ENCODE assay signal across 20 cellular contexts in genomic region chr16:54426550-54426843, GRCh38.
DNase-seq lines count a peak whose midpoint lies in the region; ATAC-seq, FAIRE-seq and TF ChIP-seq lines count a peak whose summit lies in the region.
"Had no signal": no experiment of that assay in that cellular context is flagged by ENCODE, and none has a peak within 500 bp of the region (broad histone marks: within the 10 kb centered on the region; RNA-seq: fewer than 3 reads in every experiment).

No MANE protein-coding gene starts in this region.

- no peak overlapping the region for H3K27ac Mint-ChIP-seq in stimulated activated naive B cell treated with anti-CD40 and anti-IgM and Interleukin-4, amounts not matched to agents 10 μg/mL and 1 μg/mL and 100 μg/mL, for 72 hours
- H3K27ac Mint-ChIP-seq in CD14-positive monocyte: no peak overlapping the region
- H3K27ac Mint-ChIP-seq: CD8-positive, alpha-beta T cell; GM23338 had no signal

- peak overlapping the region; percentile 63 for H3K4me2 ChIP-seq in Loucy (ENCODE audit: low read depth, low read length, poor library complexity, severe bottlenecking)
- no peak overlapping the region for H3K4me2 ChIP-seq in K562 (ENCODE audit: insufficient read depth, low read length)
- H3K4me2 ChIP-seq: BLaER1 treated with 17β-estradiol and CSF1 and Interleukin-3, amounts not matched to agents 10 nM and 100 nM; GM23338 had no signal

- POLR2A ChIA-PET in K562 (lab: Yijun Ruan, JAX): no interaction called here

- peak in 1 of 4 experiments; percentile 5 for DNase-seq in K562 (ENCODE audit: extremely low read depth in 1 of 4, low spot score in 3 of 4)
- no peak for DNase-seq in suprapubic skin (ENCODE audit: low spot score in 2 of 2)
- no peak for DNase-seq in stimulated activated naive B cell treated with anti-CD40 and anti-IgM and Interleukin-4, amounts not matched to agents 10 μg/mL and 1 μg/mL and 100 μg/mL, for 72 hours
- no peak for DNase-seq in CD14-positive monocyte (ENCODE audit: low spot score)
- DNase-seq: ACHN; CD8-positive, alpha-beta T cell; COR-L47; DMS153; DMS79 treated with DMSO at 0.1 percent for 48 hours; EL; H7 had no signal

- no TSS peak for BruUV-seq in K562 (replicated peaks; lab: Mats Ljungman, UMichigan)

- TF ChIP-seq CTCF in 22Rv1 (IDR thresholded peaks at IDR 0.05): no peak
- no peak for TF ChIP-seq CTCF in Loucy (conservative IDR thresholded peaks at IDR 0.05; ENCODE audit: low read length)
- TF ChIP-seq CTCF in K562 (IDR thresholded peaks at IDR 0.05 in 2 of 3, conservative IDR thresholded peaks at IDR 0.05 in 1 of 3; ENCODE audit: insufficient read depth in 2 of 3, low read depth in 1 of 3, low read length in 3 of 3): no peak
- no peak for TF ChIP-seq CTCF in suprapubic skin (IDR thresholded peaks at IDR 0.05)
- TF ChIP-seq CTCF in CD14-positive monocyte (IDR thresholded peaks at IDR 0.05): no peak

- H3K27ac ChIP-seq in 22Rv1: peak overlapping the region; percentile 99
- H3K27ac ChIP-seq in K562 (ENCODE audit: extremely low read depth, low read depth, low read length): no peak overlapping the region
- peak overlapping the region; percentile 66 for H3K27ac ChIP-seq in suprapubic skin
- H3K27ac ChIP-seq: BLaER1 treated with 17β-estradiol and CSF1 and Interleukin-3, amounts not matched to agents 10 nM and 100 nM had no signal

- 0% methylated on average over 4 of the region's 4 CpGs for WGBS in K562 (ENCODE audit: insufficient coverage, low coverage, missing lambda C conversion rate)
- WGBS in suprapubic skin: 56% methylated on average over 4 of the region's 4 CpGs

- no peaks in the 10 kb centered on the region for H3K36me3 Mint-ChIP-seq in stimulated activated naive B cell treated with anti-CD40 and anti-IgM and Interleukin-4, amounts not matched to agents 10 μg/mL and 1 μg/mL and 100 μg/mL, for 72 hours
- H3K36me3 Mint-ChIP-seq in CD14-positive monocyte: no peaks in the 10 kb centered on the region
- H3K36me3 Mint-ChIP-seq: CD8-positive, alpha-beta T cell had no signal

- no peak for TF ChIP-seq EP300 in K562 (IDR thresholded peaks at IDR 0.05; ENCODE audit: low read length)
- no peak for TF ChIP-seq EP300 in suprapubic skin (IDR thresholded peaks at IDR 0.05)

- peaks cover 32 to 44% of the 10 kb centered on the region in 2 donors for H3K27me3 Mint-ChIP-seq in stimulated activated naive B cell treated with anti-CD40 and anti-IgM and Interleukin-4, amounts not matched to agents 10 μg/mL and 1 μg/mL and 100 μg/mL, for 72 hours
- H3K27me3 Mint-ChIP-seq in CD14-positive monocyte (ENCODE audit: low read depth in 3 of 3): peaks cover 23 to 37% (median 36%) of the 10 kb centered on the region in 3 donors
- H3K27me3 Mint-ChIP-seq: IgD-negative memory B cell had no signal

- in situ Hi-C loops in K562 (cut with MboI): no loop called here

- no peak for FAIRE-seq in K562 (lab: Jason Lieb, UNC)
- FAIRE-seq: D721Med, G401.6, GM12891 had no signal

- H2AFZ ChIP-seq in Loucy (ENCODE audit: low read length) (no peak overlapping the region), K562 (ENCODE audit: low read depth, low read length) (no peak overlapping the region)
- H2AFZ ChIP-seq: GM23338 had no signal

- no peaks in the 10 kb centered on the region for H3K4me1 Mint-ChIP-seq in stimulated activated naive B cell treated with anti-CD40 and anti-IgM and Interleukin-4, amounts not matched to agents 10 μg/mL and 1 μg/mL and 100 μg/mL, for 72 hours
- no peaks in the 10 kb centered on the region for H3K4me1 Mint-ChIP-seq in CD14-positive monocyte
- H3K4me1 Mint-ChIP-seq: IgD-negative memory B cell had no signal

- H3K9me3 ChIP-seq in Loucy (ENCODE audit: insufficient read depth, low read depth, low read length) (no peaks in the 10 kb centered on the region), K562 (replicated peaks; ENCODE audit: control insufficient read depth, insufficient read depth, low read depth, low read length) (no peaks in the 10 kb centered on the region), suprapubic skin (no peaks in the 10 kb centered on the region)

- ATAC-seq in K562 (no peak), HG03039 (IDR thresholded peaks at IDR 0.05; ENCODE audit: unreplicated experiment) (no peak)
- ATAC-seq in stimulated activated naive B cell treated with anti-CD40 and anti-IgM and Interleukin-4, amounts not matched to agents 10 μg/mL and 1 μg/mL and 100 μg/mL, for 72 hours (replicated peaks): no peak
- ATAC-seq: CD8-positive, alpha-beta T cell; GM23338 had no signal

- H3K36me3 ChIP-seq in Loucy (ENCODE audit: insufficient read depth, low read length) (no peaks in the 10 kb centered on the region), K562 (ENCODE audit: control insufficient read depth, insufficient read depth, low read length) (no peaks in the 10 kb centered on the region), suprapubic skin (no peaks in the 10 kb centered on the region)
- H3K36me3 ChIP-seq: BLaER1 treated with 17β-estradiol and CSF1 and Interleukin-3, amounts not matched to agents 10 nM and 100 nM had no signal

- H4K20me1 ChIP-seq in Loucy (ENCODE audit: insufficient read depth, low read length, poor library complexity, severe bottlenecking) (no peaks in the 10 kb centered on the region), K562 (replicated peaks; ENCODE audit: control insufficient read depth, insufficient read depth, low read length) (no peaks in the 10 kb centered on the region; the same call in 1 of the 2 replicates)
- H4K20me1 ChIP-seq: BLaER1 treated with 17β-estradiol and CSF1 and Interleukin-3, amounts not matched to agents 10 nM and 100 nM had no signal

- H3K9ac ChIP-seq in Loucy (ENCODE audit: low read depth, low read length, poor library complexity, severe bottlenecking): no peak overlapping the region
- H3K9ac ChIP-seq in K562 (ENCODE audit: insufficient read depth in 1 of 2, low read depth in 2 of 2, low read length in 2 of 2): no peak overlapping the region
- H3K9ac ChIP-seq: BLaER1 treated with 17β-estradiol and CSF1 and Interleukin-3, amounts not matched to agents 10 nM and 100 nM had no signal

- H3F3A ChIP-seq in Loucy (ENCODE audit: low read depth): no peaks in the 10 kb centered on the region

- H3K9me2 ChIP-seq in Loucy (replicated peaks; ENCODE audit: low read depth, low read length): no peaks in the 10 kb centered on the region

- H3K27me3 ChIP-seq in Loucy (ENCODE audit: insufficient read depth, low read length, poor library complexity, severe bottlenecking) (no peaks in the 10 kb centered on the region), K562 (ENCODE audit: control insufficient read depth in 2 of 2, insufficient read depth in 2 of 2, low read length in 2 of 2) (peaks cover 10 to 17% of the 10 kb centered on the region in 2 experiments; a peak in 4 of 5 replicates), suprapubic skin (no peaks in the 10 kb centered on the region)

- TF ChIP-seq POLR2A in K562 (conservative IDR thresholded peaks at IDR 0.05) (no peak), suprapubic skin (IDR thresholded peaks at IDR 0.05) (no peak)

- H3K4me1 ChIP-seq in Loucy (ENCODE audit: insufficient read depth, low read length, poor library complexity, severe bottlenecking): peaks cover 33% of the 10 kb centered on the region
- no peaks in the 10 kb centered on the region for H3K4me1 ChIP-seq in K562 (replicated peaks in 1 of 2; ENCODE audit: control insufficient read depth in 2 of 2, insufficient read depth in 2 of 2, low read length in 2 of 2)
- H3K4me1 ChIP-seq in suprapubic skin: peaks cover 58% of the 10 kb centered on the region
- H3K4me1 ChIP-seq: BLaER1 treated with 17β-estradiol and CSF1 and Interleukin-3, amounts not matched to agents 10 nM and 100 nM had no signal

- H3K4me3 ChIP-seq in Loucy (ENCODE audit: low read length, poor library complexity, severe bottlenecking) (peak overlapping the region; percentile 33), K562 (no peak overlapping the region), suprapubic skin (no peak overlapping the region)
- H3K4me3 ChIP-seq: BLaER1 treated with 17β-estradiol and CSF1 and Interleukin-3, amounts not matched to agents 10 nM and 100 nM; GM23338 had no signal

- no peak overlapping the region for H3K4me3 Mint-ChIP-seq in stimulated activated naive B cell treated with anti-CD40 and anti-IgM and Interleukin-4, amounts not matched to agents 10 μg/mL and 1 μg/mL and 100 μg/mL, for 72 hours
- no peak overlapping the region for H3K4me3 Mint-ChIP-seq in CD14-positive monocyte
- H3K4me3 Mint-ChIP-seq: CD8-positive, alpha-beta T cell; GM23338; IgD-negative memory B cell had no signal

- TF ChIP-seq RAD21 in K562 (CRISPR knock-in tag; conservative IDR thresholded peaks at IDR 0.05 in 1 of 2, IDR thresholded peaks at IDR 0.05 in 1 of 2): no peak

- H3K9me1 ChIP-seq in K562 (ENCODE audit: control insufficient read depth, insufficient read depth, low read length): no peaks in the 10 kb centered on the region

- intact Hi-C loops in K562 (cut with micrococcal nuclease): no loop called here
- intact Hi-C loops in CD14-positive monocyte (cut with micrococcal nuclease): no loop called here

- peaks cover 4 to 11% of the 10 kb centered on the region in 2 donors for H3K9me3 Mint-ChIP-seq in stimulated activated naive B cell treated with anti-CD40 and anti-IgM and Interleukin-4, amounts not matched to agents 10 μg/mL and 1 μg/mL and 100 μg/mL, for 72 hours
- peaks cover 0 to 15% (median 10%) of the 10 kb centered on the region in 7 donors for H3K9me3 Mint-ChIP-seq in CD14-positive monocyte

- CTCF ChIA-PET in K562 (lab: Yijun Ruan, JAX; ENCODE audit: low intra/inter-chr PET ratio): no interaction called here

- no peaks in the 10 kb centered on the region for H3K79me2 ChIP-seq in Loucy (ENCODE audit: insufficient read depth, low read length)
- no peaks in the 10 kb centered on the region for H3K79me2 ChIP-seq in K562 (ENCODE audit: control insufficient read depth, insufficient read depth, low read length)

TF ChIP-seq in K562, 482 proteins besides CTCF, POLR2A, EP300 and RAD21:
- TF ChIP-seq CBFA2T3 (IDR thresholded peaks at IDR 0.05) (peak; percentile 18; the same call in 1 of the 2 replicates), SP2 (IDR thresholded peaks at IDR 0.05; ENCODE audit: extremely low read depth, low read depth, low read length, poor library complexity, severe bottlenecking) (no peak)
TF ChIP-seq in K562: peak in this region for 1.
